ENCODE assay signal across 17 cellular contexts in the genomic region with DNA sequence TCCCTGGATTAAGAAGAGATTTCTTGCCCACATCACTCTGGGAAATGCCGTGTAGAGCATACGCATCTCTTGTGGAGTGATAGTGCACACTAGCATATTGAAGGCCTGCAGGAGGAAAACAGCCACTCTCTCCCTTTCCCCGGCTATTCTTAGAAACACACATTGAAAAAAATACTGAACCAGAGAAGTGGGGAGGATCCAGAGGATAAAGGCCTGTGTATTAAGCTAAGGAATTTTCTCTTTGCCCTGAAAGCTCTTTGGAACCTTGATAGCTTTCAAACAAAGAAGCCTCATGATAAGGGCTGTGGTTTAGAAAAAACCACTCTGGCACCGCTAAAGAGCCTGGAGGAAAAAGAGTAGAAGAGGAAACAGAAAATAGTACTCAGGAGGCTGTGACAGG.
"Had no signal": no experiment of that assay in that cellular context is flagged by ENCODE, and none has a peak within 500 bp of the region (broad histone marks: within the 10 kb centered on the region; RNA-seq: fewer than 3 reads in every experiment).

No MANE protein-coding gene starts in this region.

- H3K4me3 ChIP-seq: dorsolateral prefrontal cortex, thyroid gland, uterus had no signal

- ATAC-seq: stimulated activated naive B cell treated with anti-CD40 and anti-IgM and Interleukin-4, amounts not matched to agents 10 μg/mL and 1 μg/mL and 100 μg/mL, for 72 hours; T-cell had no signal

- H3K36me3 ChIP-seq: neutrophil, thyroid gland, uterus had no signal

- H2AFZ ChIP-seq: parathyroid adenoma had no signal

- H3K4me1 ChIP-seq: parathyroid adenoma, thyroid gland, uterus had no signal

- H3K9me3 ChIP-seq: neutrophil, thyroid gland, uterus had no signal

- H3K9ac ChIP-seq: parathyroid adenoma had no signal

- H3K27ac ChIP-seq: dorsolateral prefrontal cortex, neutrophil, parathyroid adenoma, thyroid gland, uterus had no signal

- H3K79me2 ChIP-seq: parathyroid adenoma had no signal

- DNase-seq: activated CD4-positive, alpha-beta T cell treated with anti-CD3 and anti-CD28 coated beads, Interleukin-2, amount 50 U/mL, for 4 hours; activated CD4-positive, CD25-positive, alpha-beta regulatory T cell treated with anti-CD3 and anti-CD28 coated beads, Interleukin-2, amount 50 U/mL, for 72 hours; activated naive CD4-positive, alpha-beta T cell treated with Interleukin-2 at 50 U/mL for 16 hours; activated T-cell treated with anti-CD3 and anti-CD28 coated beads for 4 hours; aorta; dorsolateral prefrontal cortex; hypothalamus; midbrain; naive B cell; stimulated activated CD4-positive, alpha-beta T cell treated with anti-CD3 and anti-CD28 coated beads, Interleukin-15, amount 100 ng/mL, for 24 hours; stimulated activated CD4-positive, alpha-beta T cell treated with anti-CD3 and anti-CD28 coated beads, Interleukin-4, amount 100 ng/mL, for 1 hour; stimulated activated naive B cell treated with anti-CD40 and anti-IgM and Interleukin-4, amounts not matched to agents 10 μg/mL and 1 μg/mL and 100 μg/mL, for 72 hours; T-cell; thyroid gland; uterus had no signal

- H3K27me3 ChIP-seq: dorsolateral prefrontal cortex, neutrophil, thyroid gland, uterus had no signal
